8 cellular contexts compared by ENCODE assay signal in genomic region chr9:29213374-29214161, GRCh38. TPM values are rescaled to one million over a fixed set of nuclear protein-coding genes. Genes with fewer than 3 reads are reported as not detected.
DNase-seq lines count a peak whose midpoint lies in the region; ATAC-seq and TF ChIP-seq lines count a peak whose summit lies in the region.

LINGO2 (minus strand) TSS chr9:29213601.

- intact Hi-C loops in mucosa of descending colon (cut with DNase I, micrococcal nuclease), result no loop called here

- H3K4me3 ChIP-seq in mucosa of descending colon, result no peak within 1 kb of the TSS

- H3K36me3 Mint-ChIP-seq in chondrocyte (ENCODE audit: low read depth), result no peaks in the 10 kb centered on the region

- H3K4me1 ChIP-seq in ES-I3 (ENCODE audit: insufficient read depth, low read length), result peaks cover 4% of the 10 kb centered on the region
- peaks cover 6% of the 10 kb centered on the region for H3K4me1 ChIP-seq in mucosa of descending colon (ENCODE audit: low read depth)

- peaks cover 75% of the 10 kb centered on the region for H3K27me3 Mint-ChIP-seq in chondrocyte (ENCODE audit: low read depth)

- TF ChIP-seq CTCF in chondrocyte (IDR thresholded peaks at IDR 0.05), result no peak
- no peak for TF ChIP-seq CTCF in mucosa of descending colon (IDR thresholded peaks at IDR 0.05)

- H3K36me3 ChIP-seq in ES-I3 (ENCODE audit: insufficient read depth, low read length), result no peaks in the 10 kb centered on the region
- no peaks in the 10 kb centered on the region for H3K36me3 ChIP-seq in mucosa of descending colon (ENCODE audit: low read depth)

- ATAC-seq in mucosa of descending colon, result peak; percentile 21
- no peak for ATAC-seq in GM18909 (IDR thresholded peaks at IDR 0.05; ENCODE audit: poor library complexity, unreplicated experiment)
- no peak for ATAC-seq in GM18498 (IDR thresholded peaks at IDR 0.05; ENCODE audit: unreplicated experiment)

- H3K9me3 ChIP-seq in ES-I3 (ENCODE audit: control insufficient read depth, insufficient read depth, low read length), result no peaks in the 10 kb centered on the region
- no peaks in the 10 kb centered on the region for H3K9me3 ChIP-seq in mucosa of descending colon

- no peak within 1 kb of the TSS for H3K27ac Mint-ChIP-seq in chondrocyte (ENCODE audit: unreplicated experiment)

- no peaks in the 10 kb centered on the region for H3K9me3 Mint-ChIP-seq in chondrocyte (ENCODE audit: low read depth)

- DNase-seq in NCI-H2171 treated with DMSO at 0.1 percent for 48 hours (lab: John Stamatoyannopoulos, UW) (peak; percentile 86), chondrocyte (ENCODE audit: low spot score) (no peak), mucosa of descending colon (no peak), activated gamma-delta T cell (lab: John Stamatoyannopoulos, UW) (no peak)
- DNase-seq in stimulated activated CD4-positive, alpha-beta T cell treated with anti-CD3 and anti-CD28 coated beads, Interleukin-2, amount 100 ng/mL, for 48 hours, result no peak

- peak within 1 kb of the TSS; percentile 68 for H3K4me3 Mint-ChIP-seq in chondrocyte (ENCODE audit: unreplicated experiment)

- peaks cover 28% of the 10 kb centered on the region for H3K4me1 Mint-ChIP-seq in chondrocyte (ENCODE audit: low read depth)

- H3K9ac ChIP-seq in ES-I3 (ENCODE audit: low read depth, low read length), result peak within 1 kb of the TSS; percentile 76

RNA-seq across cellular contexts. Expression of gene LINGO2, which starts in this region (rescaled TPM):
- total RNA-seq in chondrocyte (0.17 to 0.46 TPM in 2 of 3 replicates, not detected in the other), mucosa of descending colon (under 1 TPM in 2 of 3 donors, not detected in 1; 0.12 to 0.13 TPM)

Comparison
In these comparisons a context has a peak if more than half of its experiments do, and no peak if none do; other contexts are left out.
1. Peak in ATAC-seq in mucosa of descending colon; RNA of the gene not detected or under 1 TPM.